Comparison of ENCODE assay signal across 12 cellular contexts in the genomic region with DNA sequence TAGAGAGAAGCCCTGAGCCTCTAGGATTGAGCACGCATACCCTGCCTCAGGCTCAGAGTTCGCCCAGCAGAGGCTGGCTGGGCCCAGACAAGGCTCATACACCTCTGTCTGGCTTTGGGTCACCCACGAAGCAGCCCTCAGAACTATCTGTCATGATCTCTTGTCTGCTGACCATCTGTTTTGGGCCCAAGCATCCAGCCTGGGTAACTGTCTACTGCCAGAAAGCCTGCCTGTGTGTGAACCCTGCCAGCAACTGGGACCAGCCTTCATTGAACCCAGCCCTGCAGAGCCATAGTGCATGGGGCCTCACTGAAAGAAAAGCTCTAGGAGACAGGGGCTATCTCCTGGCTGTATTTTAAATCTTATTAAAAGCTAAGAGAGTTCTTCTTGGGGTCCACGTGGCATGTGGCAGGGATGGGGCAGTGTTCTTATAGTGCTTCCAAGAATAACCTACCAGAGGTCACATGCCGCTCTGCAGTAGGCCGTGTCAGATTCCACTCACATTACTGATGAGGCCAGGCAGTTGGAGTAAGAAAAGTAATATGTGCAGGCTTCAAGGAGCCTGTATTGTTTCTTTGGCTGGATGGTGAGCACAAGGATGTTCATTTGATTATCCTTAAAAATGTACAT. TPM values are rescaled to one million over a fixed set of nuclear protein-coding genes. Genes with fewer than 3 reads are reported as not detected.
DNase-seq lines count a peak whose midpoint lies in the region; ATAC-seq, FAIRE-seq and TF ChIP-seq lines count a peak whose summit lies in the region.
"Had no signal": no experiment of that assay in that cellular context is flagged by ENCODE, and none has a peak within 500 bp of the region (broad histone marks: within the 10 kb centered on the region; RNA-seq: fewer than 3 reads in every experiment).

No MANE protein-coding gene starts in this region.

- H2BK15ac ChIP-seq in IMR-90 (ENCODE audit: low read depth, low read length) = no peak overlapping the region

- CTCF ChIA-PET in IMR-90 (lab: Yijun Ruan, JAX) = no interaction called here

- H3K27ac ChIP-seq in IMR-90 (ENCODE audit: insufficient read depth, low read length) (no peak overlapping the region), astrocyte (ENCODE audit: low read depth, low read length) (no peak overlapping the region), kidney (ENCODE audit: low read depth in 2 of 2, low read length in 2 of 2) (peak overlapping the region; percentile 68 to 93), spleen (peak overlapping the region; percentile 69 to 99 (median 90))

- H3K27me3 Mint-ChIP-seq in astrocyte (ENCODE audit: low read depth, unreplicated experiment) = no peaks in the 10 kb centered on the region

- H3K4ac ChIP-seq in IMR-90 (ENCODE audit: low read depth, low read length) = peak overlapping the region; percentile 5; the same call in 1 of the 2 replicates

- peak overlapping the region; percentile 23; the same call in 1 of the 2 replicates for H2AK5ac ChIP-seq in IMR-90 (ENCODE audit: low read depth, low read length)

- TF ChIP-seq POLR2A in IMR-90 (IDR thresholded peaks at IDR 0.05; ENCODE audit: low read depth, low read length) (no peak), spleen (IDR thresholded peaks at IDR 0.05) (no peak)

- peaks cover 65% of the 10 kb centered on the region for H3K79me2 ChIP-seq in astrocyte (ENCODE audit: insufficient read depth, low read length)

- FAIRE-seq in astrocyte (lab: Jason Lieb, UNC) = no peak
- no peak for FAIRE-seq in kidney (lab: Jason Lieb, UNC)

- no peak overlapping the region for H2AFZ ChIP-seq in IMR-90 (replicated peaks; ENCODE audit: low read length, poor library complexity)
- no peak overlapping the region for H2AFZ ChIP-seq in astrocyte (ENCODE audit: low read depth, low read length)
- H2AFZ ChIP-seq: GM23338 had no signal

- TF ChIP-seq CTCF in IMR-90 (conservative IDR thresholded peaks at IDR 0.05; ENCODE audit: low read depth, low read length) = no peak
- TF ChIP-seq CTCF in astrocyte (IDR thresholded peaks at IDR 0.05; ENCODE audit: insufficient read depth, low read depth, low read length) = no peak
- TF ChIP-seq CTCF in kidney (IDR thresholded peaks at IDR 0.05; ENCODE audit: borderline replicate concordance, extremely low read depth, insufficient read depth) = no peak
- TF ChIP-seq CTCF in spleen (IDR thresholded peaks at IDR 0.05 in 8 of 11, conservative IDR thresholded peaks at IDR 0.05 in 3 of 11) = no peak

- H3K36me3 ChIP-seq in IMR-90 (ENCODE audit: control insufficient read depth, insufficient read depth, low read length) = peaks cover 22% of the 10 kb centered on the region
- peaks cover 5% of the 10 kb centered on the region for H3K36me3 ChIP-seq in astrocyte (ENCODE audit: insufficient read depth, low read length)
- H3K36me3 ChIP-seq in kidney (ENCODE audit: control insufficient read depth in 1 of 2, insufficient read depth in 2 of 2, low read length in 2 of 2) = peaks cover 22 to 27% of the 10 kb centered on the region in 2 donors
- peaks cover 2 to 80% (median 42%) of the 10 kb centered on the region in 6 donors for H3K36me3 ChIP-seq in spleen

- H3K4me3 Mint-ChIP-seq in astrocyte (ENCODE audit: unreplicated experiment) = no peak overlapping the region
- H3K4me3 Mint-ChIP-seq: GM23338 had no signal

- H2BK20ac ChIP-seq in IMR-90 (ENCODE audit: low read depth, low read length) = no peak overlapping the region

- no peak overlapping the region for H3K56ac ChIP-seq in IMR-90 (ENCODE audit: extremely low read depth, insufficient read depth, low read length)

- H3K36me3 Mint-ChIP-seq in astrocyte (ENCODE audit: low read depth, unreplicated experiment) = peaks cover 8% of the 10 kb centered on the region

- H3K4me1 ChIP-seq in IMR-90 (ENCODE audit: control insufficient read depth, insufficient read depth, low read length) (peaks cover 21% of the 10 kb centered on the region), astrocyte (ENCODE audit: insufficient read depth, low read length) (peaks cover 19% of the 10 kb centered on the region), kidney (ENCODE audit: control insufficient read depth in 1 of 2, insufficient read depth in 1 of 2, low read depth in 1 of 2, low read length in 2 of 2) (peaks cover 51 to 53% of the 10 kb centered on the region in 2 donors), spleen (peaks cover 79 to 100% (median 100%) of the 10 kb centered on the region in 6 donors)

- H2AK9ac ChIP-seq in IMR-90 (replicated peaks; ENCODE audit: low read depth, low read length, poor library complexity) = no peak overlapping the region

- no peak overlapping the region for H3K4me3 ChIP-seq in IMR-90 (ENCODE audit: insufficient read depth, low read depth, low read length)
- no peak overlapping the region for H3K4me3 ChIP-seq in astrocyte (ENCODE audit: insufficient read depth, low read depth, low read length)
- H3K4me3 ChIP-seq in kidney (ENCODE audit: low read length in 2 of 2) = no peak overlapping the region
- H3K4me3 ChIP-seq in spleen = peak overlapping the region in 1 of 8 donors; percentile 21
- H3K4me3 ChIP-seq: GM23338 had no signal

- no peak for TF ChIP-seq RAD21 in IMR-90 (IDR thresholded peaks at IDR 0.05; ENCODE audit: low read length)

- intact Hi-C loops in IMR-90 (cut with micrococcal nuclease) = no loop called here
- intact Hi-C loops in kidney (cut with DNase I) = no loop called here
- intact Hi-C loops in spleen (cut with DNase I; ENCODE audit: low total_unique reads) = no loop called here

- in situ Hi-C loops in IMR-90 (cut with MboI; ENCODE audit: low sequenced_read_pairs) = loop anchor here (25.0 kb wide), 1 partner anchor 246 kb away; no protein-coding TSS in a partner anchor

- H3K79me1 ChIP-seq in IMR-90 (ENCODE audit: low read depth in 1 of 2, low read length in 2 of 2) = peaks cover 34 to 69% of the 10 kb centered on the region in 2 experiments

- peak overlapping the region; percentile 41 for H3K27ac Mint-ChIP-seq in astrocyte (ENCODE audit: unreplicated experiment)
- H3K27ac Mint-ChIP-seq: GM23338 had no signal

- POLR2A ChIA-PET in IMR-90 (lab: Charles Lee; ENCODE audit: unreplicated experiment) = no interaction called here

- peaks cover 37% of the 10 kb centered on the region for H4K20me1 ChIP-seq in IMR-90 (ENCODE audit: insufficient read depth, low read length)
- peaks cover 55% of the 10 kb centered on the region for H4K20me1 ChIP-seq in astrocyte (ENCODE audit: insufficient read depth, low read length)

- H3K9me3 ChIP-seq in IMR-90 (ENCODE audit: control insufficient read depth, insufficient read depth, low read length) (no peaks in the 10 kb centered on the region), astrocyte (ENCODE audit: insufficient read depth, low read depth, low read length) (no peaks in the 10 kb centered on the region), kidney (ENCODE audit: control insufficient read depth in 1 of 2, low read length in 2 of 2) (no peaks in the 10 kb centered on the region), spleen (no peaks in the 10 kb centered on the region)

- H4K5ac ChIP-seq in IMR-90 (ENCODE audit: low read depth, low read length) = no peak overlapping the region

- H3K9ac ChIP-seq in IMR-90 (ENCODE audit: low read depth, low read length) = no peak overlapping the region
- no peak overlapping the region for H3K9ac ChIP-seq in astrocyte (ENCODE audit: low read length)
- H3K9ac ChIP-seq in kidney (ENCODE audit: low read length in 2 of 2) = peak overlapping the region in 1 of 2 donors; percentile 52

- peaks cover 19% of the 10 kb centered on the region for H3K9me1 ChIP-seq in IMR-90 (ENCODE audit: insufficient read depth, low read length)

- no peak overlapping the region; the same call in 1 of the 2 replicates for H4K91ac ChIP-seq in IMR-90 (ENCODE audit: insufficient read depth, low read depth, low read length)

- H3K27me3 ChIP-seq in IMR-90 (ENCODE audit: control insufficient read depth, insufficient read depth, low read length) (no peaks in the 10 kb centered on the region), astrocyte (ENCODE audit: insufficient read depth, low read length) (no peaks in the 10 kb centered on the region), spleen (replicated peaks in 1 of 7) (no peaks in the 10 kb centered on the region)

- no peak overlapping the region for H3K18ac ChIP-seq in IMR-90 (ENCODE audit: low read depth, low read length)

- DNase-seq in IMR-90 (no peak), astrocyte (ENCODE audit: low read depth) (no peak), kidney (no peak), spleen (no peak), NCI-H1694 treated with DMSO at 0.1 percent for 48 hours (lab: John Stamatoyannopoulos, UW) (no peak), SK-N-DZ (ENCODE audit: low spot score) (no peak)
- DNase-seq: anterior cingulate cortex; MM.1S; stimulated activated CD4-positive, alpha-beta T cell treated with anti-CD3 and anti-CD28 coated beads, Interleukin-4, amount 100 ng/mL, for 24 hours had no signal

- H3K4me2 ChIP-seq in IMR-90 (ENCODE audit: low read depth, low read length) = no peak overlapping the region
- H3K4me2 ChIP-seq in astrocyte (ENCODE audit: low read length) = no peak overlapping the region
- H3K4me2 ChIP-seq: GM23338 had no signal

- H3K4me1 Mint-ChIP-seq in astrocyte (ENCODE audit: low read depth, unreplicated experiment) = peaks cover 29% of the 10 kb centered on the region

- H3K9me3 Mint-ChIP-seq in astrocyte (ENCODE audit: unreplicated experiment) = no peaks in the 10 kb centered on the region
- H3K9me3 Mint-ChIP-seq: GM23338 had no signal

- no peak overlapping the region for H4K8ac ChIP-seq in IMR-90 (ENCODE audit: low read depth in 2 of 2, low read length in 2 of 2)

- no peak for ATAC-seq in IMR-90 (ENCODE audit: low read depth)
- no peak for ATAC-seq in GM21723 (IDR thresholded peaks at IDR 0.05; ENCODE audit: unreplicated experiment)
- no peak for ATAC-seq in GM18867 (IDR thresholded peaks at IDR 0.05; ENCODE audit: unreplicated experiment)
- ATAC-seq: GM23338 had no signal

- dilution Hi-C loops in IMR-90 (cut with HindIII; ENCODE audit: low sequenced_read_pairs, unreplicated experiment) = no loop called here

- WGBS in IMR-90 (ENCODE audit: extremely low coverage in 2 of 2, insufficient read length in 1 of 2), 2 experiments = 87% methylated on average over 4 of the region's 6 CpGs; no CpG with 5 or more reads in 1 of the 2 experiments
- 74 to 86% (median 78%) methylated on average over 4 to 6 of the region's 6 CpGs for WGBS in spleen, 5 donors

- H2BK5ac ChIP-seq in IMR-90 (ENCODE audit: low read depth, low read length, poor library complexity, severe bottlenecking) = no peak overlapping the region

- no peak overlapping the region for H2BK120ac ChIP-seq in IMR-90 (ENCODE audit: low read depth, low read length)

- BruUV-seq in IMR-90 (replicated peaks; lab: Mats Ljungman, UMichigan) = no TSS peak

- no peak overlapping the region for H3K23ac ChIP-seq in IMR-90 (ENCODE audit: low read depth, low read length)

- no peak overlapping the region for H3K14ac ChIP-seq in IMR-90 (replicated peaks; ENCODE audit: low read depth, low read length)

RNA-seq across cellular contexts. Expression of gene TMEM127, which starts 7.3 kb away (rescaled TPM):
- total RNA-seq in IMR-90 (2012; rRNA removed) = 20.0 and 35.7 TPM in 2 replicates
- 47.6 and 52.2 TPM in 2 replicates for polyA plus RNA-seq in IMR-90 (2012; rRNA removed)
- 15.4 and 45.4 TPM in 2 replicates for polyA plus RNA-seq in IMR-90 (2012; cell fraction: cytosol; rRNA removed)
- 28.8 and 33.4 TPM in 2 replicates for polyA plus RNA-seq in IMR-90 (2012; cell fraction: nucleus; rRNA removed; ENCODE audit: low replicate concordance)
- 41.7 and 45.5 TPM in 2 replicates for total RNA-seq in astrocyte
- 72.3 TPM for total RNA-seq in kidney
- 37.4 TPM for polyA plus RNA-seq in kidney (ENCODE audit: insufficient read depth, low read depth, low replicate concordance)
- total RNA-seq in spleen = 10 to 100 TPM; 61.1 to 83.3 (median 70.0) TPM
- 10 to 100 TPM in 1 of 3 donors, 1 to 10 TPM in 2; 7.5 to 17.3 (median 8.4) TPM for polyA plus RNA-seq in spleen
- polyA plus RNA-seq in SK-N-DZ (2014; cell fraction: cytosol; rRNA removed) = 9.7 and 12.1 TPM in 2 replicates
- polyA plus RNA-seq in SK-N-DZ (2014; cell fraction: nucleus; rRNA removed) = 3.7 and 7.4 TPM in 2 replicates

RNA-seq across cellular contexts. Expression of gene CIAO1, which starts 7.5 kb away (rescaled TPM):
- 85.5 and 94.3 TPM in 2 replicates for total RNA-seq in IMR-90 (2012; rRNA removed)
- 78.8 and 81.1 TPM in 2 replicates for polyA plus RNA-seq in IMR-90 (2012; rRNA removed)
- 70.6 and 76.8 TPM in 2 replicates for polyA plus RNA-seq in IMR-90 (2012; cell fraction: cytosol; rRNA removed)
- 68.9 and 97.1 TPM in 2 replicates for polyA plus RNA-seq in IMR-90 (2012; cell fraction: nucleus; rRNA removed; ENCODE audit: low replicate concordance)
- total RNA-seq in astrocyte = 56.3 and 58.6 TPM in 2 replicates
- 63.0 TPM for total RNA-seq in kidney
- polyA plus RNA-seq in kidney (ENCODE audit: insufficient read depth, low read depth, low replicate concordance) = 48.2 TPM
- 100 to 1,000 TPM in 3 of 7 donors, 10 to 100 TPM in 4; 63.9 to 122 (median 76.7) TPM for total RNA-seq in spleen
- polyA plus RNA-seq in spleen = 10 to 100 TPM; 31.3 to 49.1 (median 39.5) TPM
- 166 and 222 TPM in 2 replicates for polyA plus RNA-seq in SK-N-DZ (2014; cell fraction: cytosol; rRNA removed)
- 169 and 171 TPM in 2 replicates for polyA plus RNA-seq in SK-N-DZ (2014; cell fraction: nucleus; rRNA removed)

RNA-seq across cellular contexts. Expression of gene SNRNP200, which starts 46.8 kb away (rescaled TPM):
- total RNA-seq in IMR-90 (2012; rRNA removed) (44.1 and 44.2 TPM in 2 replicates), astrocyte (97.3 and 101 TPM in 2 replicates), kidney (118 TPM), spleen (100 to 1,000 TPM; 110 to 139 (median 130) TPM)
- polyA plus RNA-seq in IMR-90 (2012; rRNA removed) (108 TPM in 2 replicates), kidney (ENCODE audit: insufficient read depth, low read depth, low replicate concordance) (46.7 TPM), spleen (10 to 100 TPM; 60.5 to 74.4 (median 73.6) TPM)
- 51.0 and 82.3 TPM in 2 replicates for polyA plus RNA-seq in IMR-90 (2012; cell fraction: cytosol; rRNA removed)
- polyA plus RNA-seq in IMR-90 (2012; cell fraction: nucleus; rRNA removed; ENCODE audit: low replicate concordance) = 226 and 252 TPM in 2 replicates
- 97.2 and 106 TPM in 2 replicates for polyA plus RNA-seq in SK-N-DZ (2014; cell fraction: cytosol; rRNA removed)
- polyA plus RNA-seq in SK-N-DZ (2014; cell fraction: nucleus; rRNA removed) = 172 and 277 TPM in 2 replicates

RNA-seq across cellular contexts. Expression of gene STARD7, which starts 49.9 kb away (rescaled TPM):
- total RNA-seq in IMR-90 (2012; rRNA removed) (138 and 189 TPM in 2 replicates), astrocyte (101 and 103 TPM in 2 replicates), kidney (112 TPM), spleen (100 to 1,000 TPM in 5 of 7 donors, 10 to 100 TPM in 2; 89.8 to 174 (median 123) TPM)
- polyA plus RNA-seq in IMR-90 (2012; rRNA removed) (51.1 and 61.7 TPM in 2 replicates), kidney (ENCODE audit: insufficient read depth, low read depth, low replicate concordance) (96.6 TPM), spleen (10 to 100 TPM; 45.1 to 73.0 (median 52.2) TPM)
- polyA plus RNA-seq in IMR-90 (2012; cell fraction: cytosol; rRNA removed) = 17.9 and 21.7 TPM in 2 replicates
- 14.0 and 58.9 TPM in 2 replicates for polyA plus RNA-seq in IMR-90 (2012; cell fraction: nucleus; rRNA removed; ENCODE audit: low replicate concordance)
- polyA plus RNA-seq in SK-N-DZ (2014; cell fraction: cytosol; rRNA removed) = 191 and 326 TPM in 2 replicates
- 165 and 200 TPM in 2 replicates for polyA plus RNA-seq in SK-N-DZ (2014; cell fraction: nucleus; rRNA removed)

Comparison
In these comparisons a context has a peak if more than half of its experiments do, and no peak if none do; other contexts are left out.
1. H3K27ac ChIP-seq: peak in kidney (2 of 2) and spleen (8 of 8); none in IMR-90 (single experiment) and astrocyte (single experiment).